In genomic region chr9:126781717-126782388, GRCh38 we compare ENCODE assay signal across 8 cellular contexts. TPM values are rescaled to one million over a fixed set of nuclear protein-coding genes. Genes with fewer than 3 reads are reported as not detected.
DNase-seq lines count a peak whose midpoint lies in the region; ATAC-seq and TF ChIP-seq lines count a peak whose summit lies in the region.

No MANE protein-coding gene starts in this region.

- H3K9me3 Mint-ChIP-seq in CD4-positive, CD25-positive, alpha-beta regulatory T cell, result no peaks in the 10 kb centered on the region
- no peaks in the 10 kb centered on the region for H3K9me3 Mint-ChIP-seq in endodermal cell

- H3K4me1 ChIP-seq in CD4-positive, CD25-positive, alpha-beta regulatory T cell (ENCODE audit: control insufficient read depth, insufficient read depth, low read length, poor library complexity, severe bottlenecking), result no peaks in the 10 kb centered on the region
- no peaks in the 10 kb centered on the region for H3K4me1 ChIP-seq in endodermal cell (ENCODE audit: control insufficient read depth, insufficient read depth, low read length)
- no peaks in the 10 kb centered on the region for H3K4me1 ChIP-seq in mucosa of descending colon (ENCODE audit: low read depth)

- no peaks in the 10 kb centered on the region for H3K36me3 Mint-ChIP-seq in CD4-positive, CD25-positive, alpha-beta regulatory T cell
- H3K36me3 Mint-ChIP-seq in endodermal cell (ENCODE audit: low read depth), result no peaks in the 10 kb centered on the region

- TF ChIP-seq CTCF in HL-60 (IDR thresholded peaks at IDR 0.05; ENCODE audit: insufficient read depth, low read length), result peak; percentile 77
- TF ChIP-seq CTCF in endodermal cell (conservative IDR thresholded peaks at IDR 0.05), result peak; percentile 98
- TF ChIP-seq CTCF in mucosa of descending colon (IDR thresholded peaks at IDR 0.05), result peak; percentile 90

- peak; percentile 61 to 73 (median 71) for DNase-seq in CD4-positive, CD25-positive, alpha-beta regulatory T cell
- DNase-seq in HL-60 (ENCODE audit: low read depth in 1 of 2, low spot score in 1 of 2) (peak in 1 of 2 experiments; percentile 67), NOMO-1 (lab: John Stamatoyannopoulos, UW; ENCODE audit: unreplicated experiment in 2 of 2) (peak; percentile 18 to 45), endodermal cell (peak; percentile 98), mucosa of descending colon (peak; percentile 75 to 85 (median 85))
- peak; percentile 40 to 92 (median 87) for DNase-seq in activated CD8-positive, alpha-beta memory T cell treated with anti-CD3 and anti-CD28 coated beads for 48 hours (ENCODE audit: low read depth in 2 of 3, low spot score in 2 of 3)
- DNase-seq in stimulated activated CD8-positive, alpha-beta memory T cell treated with anti-CD3 and anti-CD28 coated beads, Interleukin-4, amount 100 ng/mL, for 24 hours (ENCODE audit: low read depth), result peak; percentile 65

- no peak overlapping the region for H3K9ac ChIP-seq in endodermal cell (ENCODE audit: extremely low read depth, low read length, poor library complexity, severe bottlenecking)

- no peaks in the 10 kb centered on the region for H3K9me3 ChIP-seq in CD4-positive, CD25-positive, alpha-beta regulatory T cell (ENCODE audit: control insufficient read depth in 2 of 2, low read length in 2 of 2)
- H3K9me3 ChIP-seq in endodermal cell (ENCODE audit: control insufficient read depth, low read length) (no peaks in the 10 kb centered on the region), mucosa of descending colon (no peaks in the 10 kb centered on the region)

- H3K27me3 Mint-ChIP-seq in CD4-positive, CD25-positive, alpha-beta regulatory T cell, result peaks cover 33% of the 10 kb centered on the region
- H3K27me3 Mint-ChIP-seq in endodermal cell (ENCODE audit: insufficient read depth), result peaks cover 26% of the 10 kb centered on the region

- no peak overlapping the region for H3K4me3 ChIP-seq in CD4-positive, CD25-positive, alpha-beta regulatory T cell (ENCODE audit: low read depth, low read length)
- H3K4me3 ChIP-seq in HL-60 (replicated peaks; ENCODE audit: insufficient read depth, low read length), result no peak overlapping the region
- no peak overlapping the region for H3K4me3 ChIP-seq in endodermal cell (ENCODE audit: low read length)
- H3K4me3 ChIP-seq in mucosa of descending colon, result no peak overlapping the region

- no peak overlapping the region for H3K4me3 Mint-ChIP-seq in CD4-positive, CD25-positive, alpha-beta regulatory T cell
- H3K4me3 Mint-ChIP-seq in endodermal cell, result no peak overlapping the region

- no peak overlapping the region for H3K27ac ChIP-seq in CD4-positive, CD25-positive, alpha-beta regulatory T cell (ENCODE audit: insufficient read depth, low read length, poor library complexity, severe bottlenecking)
- no peak overlapping the region for H3K27ac ChIP-seq in HL-60 (replicated peaks)
- no peak overlapping the region for H3K27ac ChIP-seq in endodermal cell (ENCODE audit: low read depth, low read length)

- H3K4me1 Mint-ChIP-seq in CD4-positive, CD25-positive, alpha-beta regulatory T cell, result peaks cover 0 to 2% (median 0%) of the 10 kb centered on the region in 4 donors
- H3K4me1 Mint-ChIP-seq in endodermal cell, result no peaks in the 10 kb centered on the region

- H3K36me3 ChIP-seq in CD4-positive, CD25-positive, alpha-beta regulatory T cell (ENCODE audit: control insufficient read depth, insufficient read depth, low read length), result no peaks in the 10 kb centered on the region
- no peaks in the 10 kb centered on the region for H3K36me3 ChIP-seq in endodermal cell (ENCODE audit: control insufficient read depth, insufficient read depth, low read length)
- no peaks in the 10 kb centered on the region for H3K36me3 ChIP-seq in mucosa of descending colon (ENCODE audit: low read depth)

- intact Hi-C loops in mucosa of descending colon (cut with DNase I, micrococcal nuclease), result loop anchor here (2.0 to 5.0 kb wide), 2 partner anchors 75 to 77 kb away; no protein-coding TSS in a partner anchor

- peaks cover 10% of the 10 kb centered on the region for H3K27me3 ChIP-seq in CD4-positive, CD25-positive, alpha-beta regulatory T cell (ENCODE audit: control insufficient read depth, insufficient read depth, low read length)
- H3K27me3 ChIP-seq in HL-60 (ENCODE audit: insufficient read depth, poor library complexity, severe bottlenecking) (no peaks in the 10 kb centered on the region), endodermal cell (ENCODE audit: control insufficient read depth, insufficient read depth, low read length, poor library complexity, severe bottlenecking) (peaks cover 3% of the 10 kb centered on the region)

- 18 to 34% methylated on average over 8 to 20 of the region's 20 CpGs for WGBS in endodermal cell (ENCODE audit: insufficient coverage in 1 of 2, insufficient read length in 1 of 2), 2 experiments

- no peak overlapping the region for H3K27ac Mint-ChIP-seq in CD4-positive, CD25-positive, alpha-beta regulatory T cell
- no peak overlapping the region for H3K27ac Mint-ChIP-seq in endodermal cell

- ATAC-seq in CD4-positive, CD25-positive, alpha-beta regulatory T cell (ENCODE audit: low read depth in 2 of 2), result peak; percentile 77 to 84
- peak; percentile 92 for ATAC-seq in mucosa of descending colon
- ATAC-seq in GM21786 (IDR thresholded peaks at IDR 0.05; ENCODE audit: unreplicated experiment), result no peak

RNA-seq across cellular contexts. Expression of gene ZBTB43, which starts 23.0 kb away (rescaled TPM):
- total RNA-seq in CD4-positive, CD25-positive, alpha-beta regulatory T cell, result 38.0 TPM
- polyA plus RNA-seq in CD4-positive, CD25-positive, alpha-beta regulatory T cell, result 1 to 10 TPM; 4.5 to 8.2 (median 7.1) TPM
- 10 to 100 TPM; 17.4 to 24.2 TPM for total RNA-seq in endodermal cell
- 7.9 TPM for polyA plus RNA-seq in endodermal cell (2013, experiment 1 of 2)
- 12.3 TPM for polyA plus RNA-seq in endodermal cell (2013, experiment 2 of 2)
- total RNA-seq in mucosa of descending colon, result 10 to 100 TPM; 18.8 to 24.0 (median 21.7) TPM
